Comparison of ENCODE assay signal across 1 cellular context in the genomic region with DNA sequence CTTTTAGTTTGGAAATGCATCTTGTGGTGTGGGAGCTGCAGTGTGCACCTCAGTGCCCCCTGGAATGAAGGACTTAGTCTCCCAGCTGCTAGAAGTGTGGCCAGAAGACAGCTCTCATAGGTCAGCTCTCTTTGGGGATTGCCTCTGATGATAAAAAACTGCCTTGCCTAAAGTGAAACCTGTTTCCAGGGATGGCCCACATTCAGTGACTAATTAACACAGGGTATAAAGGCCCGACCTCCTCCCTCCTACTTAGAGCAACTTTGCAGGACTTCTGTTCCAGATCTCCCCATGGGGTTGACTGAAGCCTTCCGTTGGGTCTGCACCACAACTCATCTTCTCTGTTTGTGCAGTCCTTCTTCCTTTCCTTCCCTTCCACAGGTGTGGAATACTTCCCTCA.
TF ChIP-seq lines count a peak whose summit lies in the region.

No MANE protein-coding gene starts in this region.

TF ChIP-seq in WTC11, 78 proteins besides CTCF, POLR2A, EP300 and RAD21 (continued from another document):
- TF ChIP-seq, protein P1, sequence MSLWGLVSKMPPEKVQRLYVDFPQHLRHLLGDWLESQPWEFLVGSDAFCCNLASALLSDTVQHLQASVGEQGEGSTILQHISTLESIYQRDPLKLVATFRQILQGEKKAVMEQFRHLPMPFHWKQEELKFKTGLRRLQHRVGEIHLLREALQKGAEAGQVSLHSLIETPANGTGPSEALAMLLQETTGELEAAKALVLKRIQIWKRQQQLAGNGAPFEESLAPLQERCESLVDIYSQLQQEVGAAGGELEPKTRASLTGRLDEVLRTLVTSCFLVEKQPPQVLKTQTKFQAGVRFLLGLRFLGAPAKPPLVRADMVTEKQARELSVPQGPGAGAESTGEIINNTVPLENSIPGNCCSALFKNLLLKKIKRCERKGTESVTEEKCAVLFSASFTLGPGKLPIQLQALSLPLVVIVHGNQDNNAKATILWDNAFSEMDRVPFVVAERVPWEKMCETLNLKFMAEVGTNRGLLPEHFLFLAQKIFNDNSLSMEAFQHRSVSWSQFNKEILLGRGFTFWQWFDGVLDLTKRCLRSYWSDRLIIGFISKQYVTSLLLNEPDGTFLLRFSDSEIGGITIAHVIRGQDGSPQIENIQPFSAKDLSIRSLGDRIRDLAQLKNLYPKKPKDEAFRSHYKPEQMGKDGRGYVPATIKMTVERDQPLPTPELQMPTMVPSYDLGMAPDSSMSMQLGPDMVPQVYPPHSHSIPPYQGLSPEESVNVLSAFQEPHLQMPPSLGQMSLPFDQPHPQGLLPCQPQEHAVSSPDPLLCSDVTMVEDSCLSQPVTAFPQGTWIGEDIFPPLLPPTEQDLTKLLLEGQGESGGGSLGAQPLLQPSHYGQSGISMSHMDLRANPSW (CRISPR knock-in tag; conservative IDR thresholded peaks at IDR 0.05; ENCODE audit: low read depth): no peak
- TF ChIP-seq, protein P2, sequence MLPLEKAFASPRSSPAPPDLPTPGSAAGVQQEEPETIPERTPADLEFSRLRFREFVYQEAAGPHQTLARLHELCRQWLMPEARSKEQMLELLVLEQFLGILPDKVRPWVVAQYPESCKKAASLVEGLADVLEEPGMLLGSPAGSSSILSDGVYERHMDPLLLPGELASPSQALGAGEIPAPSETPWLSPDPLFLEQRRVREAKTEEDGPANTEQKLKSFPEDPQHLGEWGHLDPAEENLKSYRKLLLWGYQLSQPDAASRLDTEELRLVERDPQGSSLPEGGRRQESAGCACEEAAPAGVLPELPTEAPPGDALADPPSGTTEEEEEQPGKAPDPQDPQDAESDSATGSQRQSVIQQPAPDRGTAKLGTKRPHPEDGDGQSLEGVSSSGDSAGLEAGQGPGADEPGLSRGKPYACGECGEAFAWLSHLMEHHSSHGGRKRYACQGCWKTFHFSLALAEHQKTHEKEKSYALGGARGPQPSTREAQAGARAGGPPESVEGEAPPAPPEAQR (CRISPR knock-in tag; IDR thresholded peaks at IDR 0.05): no peak
- TF ChIP-seq ATF1 (CRISPR knock-in tag; IDR thresholded peaks at IDR 0.05): no peak
- TF ChIP-seq, protein P3, sequence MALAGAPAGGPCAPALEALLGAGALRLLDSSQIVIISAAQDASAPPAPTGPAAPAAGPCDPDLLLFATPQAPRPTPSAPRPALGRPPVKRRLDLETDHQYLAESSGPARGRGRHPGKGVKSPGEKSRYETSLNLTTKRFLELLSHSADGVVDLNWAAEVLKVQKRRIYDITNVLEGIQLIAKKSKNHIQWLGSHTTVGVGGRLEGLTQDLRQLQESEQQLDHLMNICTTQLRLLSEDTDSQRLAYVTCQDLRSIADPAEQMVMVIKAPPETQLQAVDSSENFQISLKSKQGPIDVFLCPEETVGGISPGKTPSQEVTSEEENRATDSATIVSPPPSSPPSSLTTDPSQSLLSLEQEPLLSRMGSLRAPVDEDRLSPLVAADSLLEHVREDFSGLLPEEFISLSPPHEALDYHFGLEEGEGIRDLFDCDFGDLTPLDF (CRISPR knock-in tag; IDR thresholded peaks at IDR 0.05): no peak
- TF ChIP-seq, protein P4, sequence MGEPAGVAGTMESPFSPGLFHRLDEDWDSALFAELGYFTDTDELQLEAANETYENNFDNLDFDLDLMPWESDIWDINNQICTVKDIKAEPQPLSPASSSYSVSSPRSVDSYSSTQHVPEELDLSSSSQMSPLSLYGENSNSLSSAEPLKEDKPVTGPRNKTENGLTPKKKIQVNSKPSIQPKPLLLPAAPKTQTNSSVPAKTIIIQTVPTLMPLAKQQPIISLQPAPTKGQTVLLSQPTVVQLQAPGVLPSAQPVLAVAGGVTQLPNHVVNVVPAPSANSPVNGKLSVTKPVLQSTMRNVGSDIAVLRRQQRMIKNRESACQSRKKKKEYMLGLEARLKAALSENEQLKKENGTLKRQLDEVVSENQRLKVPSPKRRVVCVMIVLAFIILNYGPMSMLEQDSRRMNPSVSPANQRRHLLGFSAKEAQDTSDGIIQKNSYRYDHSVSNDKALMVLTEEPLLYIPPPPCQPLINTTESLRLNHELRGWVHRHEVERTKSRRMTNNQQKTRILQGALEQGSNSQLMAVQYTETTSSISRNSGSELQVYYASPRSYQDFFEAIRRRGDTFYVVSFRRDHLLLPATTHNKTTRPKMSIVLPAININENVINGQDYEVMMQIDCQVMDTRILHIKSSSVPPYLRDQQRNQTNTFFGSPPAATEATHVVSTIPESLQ (CRISPR knock-in tag; IDR thresholded peaks at IDR 0.05): no peak
